2 cellular contexts compared by ENCODE assay signal in genomic region chr1:15276691-15277090, GRCh38.
A peak's percentile ranks its signal among the peaks of the same experiment; 100 is the strongest.
TF ChIP-seq lines count a peak whose summit lies in the region.

No MANE protein-coding gene starts in this region.

TF ChIP-seq in GM12878, 131 proteins besides CTCF, POLR2A, EP300 and RAD21:
- no peak for TF ChIP-seq CEBPB (IDR thresholded peaks at IDR 0.05; ENCODE audit: borderline replicate concordance in 1 of 2, low read depth in 2 of 2, low read length in 2 of 2)
- TF ChIP-seq BCL3 (IDR thresholded peaks at IDR 0.05; ENCODE audit: borderline replicate concordance, insufficient read depth, low read depth, low read length, poor library complexity, severe bottlenecking): peak; percentile 58
- no peak for TF ChIP-seq HSF1 (IDR thresholded peaks at IDR 0.05; ENCODE audit: low read depth, low read length)
- TF ChIP-seq E2F8 (IDR thresholded peaks at IDR 0.05; ENCODE audit: low read depth, partially characterized antibody): no peak
- TF ChIP-seq NRF1 (conservative IDR thresholded peaks at IDR 0.05; ENCODE audit: low read depth, low read length): no peak
- TF ChIP-seq PBX3 (IDR thresholded peaks at IDR 0.05; ENCODE audit: insufficient replicate concordance, low read depth, low read length): peak; percentile 20

TF ChIP-seq in SK-N-SH, 30 proteins besides CTCF, POLR2A, EP300 and RAD21:
- TF ChIP-seq RCOR1 (IDR thresholded peaks at IDR 0.05; ENCODE audit: low read length) (no peak), CHD2 (IDR thresholded peaks at IDR 0.05; ENCODE audit: low read length, partially characterized antibody) (no peak), IRF3 (IDR thresholded peaks at IDR 0.05; ENCODE audit: low read depth, low read length) (no peak), NRF1 (IDR thresholded peaks at IDR 0.05; ENCODE audit: low read depth, low read length) (no peak), GABPA (IDR thresholded peaks at IDR 0.05; ENCODE audit: low read depth) (no peak), TAF1 (IDR thresholded peaks at IDR 0.05; ENCODE audit: borderline replicate concordance, low read depth, low read length) (no peak), YY1 (IDR thresholded peaks at IDR 0.05; ENCODE audit: low read depth) (no peak), TEAD4 (IDR thresholded peaks at IDR 0.05; ENCODE audit: borderline replicate concordance, insufficient read depth) (no peak), MXI1 (IDR thresholded peaks at IDR 0.05; ENCODE audit: low read depth, low read length) (no peak), MEF2A (IDR thresholded peaks at IDR 0.05; ENCODE audit: borderline replicate concordance, low read depth) (no peak), REST (IDR thresholded peaks at IDR 0.05; ENCODE audit: low read depth, low read length) (no peak), SMC3 (IDR thresholded peaks at IDR 0.05; ENCODE audit: low read depth, low read length) (no peak), ZBTB33 (IDR thresholded peaks at IDR 0.05; ENCODE audit: borderline replicate concordance, low read depth) (no peak), FOXM1 (IDR thresholded peaks at IDR 0.05; ENCODE audit: low read depth) (no peak), RXRA (IDR thresholded peaks at IDR 0.05; ENCODE audit: borderline replicate concordance, low read depth) (no peak), USF1 (IDR thresholded peaks at IDR 0.05; ENCODE audit: borderline replicate concordance, low read depth) (no peak), GATA2 (CRISPR knock-in tag; IDR thresholded peaks at IDR 0.05) (no peak), RFX5 (IDR thresholded peaks at IDR 0.05; ENCODE audit: low read length) (no peak), USF2 (IDR thresholded peaks at IDR 0.05; ENCODE audit: borderline replicate concordance, low read depth, low read length) (no peak), TCF12 (IDR thresholded peaks at IDR 0.05) (no peak)
